In genomic region chr9:107547303-107547702, GRCh38 we compare ENCODE assay signal across 29 cellular contexts. TPM values are rescaled to one million over a fixed set of nuclear protein-coding genes. Genes with fewer than 3 reads are reported as not detected.
A peak's percentile ranks its signal among the peaks of the same experiment; 100 is the strongest.
DNase-seq lines count a peak whose midpoint lies in the region; ATAC-seq and TF ChIP-seq lines count a peak whose summit lies in the region.
"Had no signal": no experiment of that assay in that cellular context is flagged by ENCODE, and none has a peak within 500 bp of the region (broad histone marks: within the 10 kb centered on the region; RNA-seq: fewer than 3 reads in every experiment).

No MANE protein-coding gene starts in this region.

- CTCF ChIA-PET in A673 (lab: Charles Lee) (no interaction called here), RWPE1 (lab: Yijun Ruan, JAX) (no interaction called here)

- POLR2A ChIA-PET in A673 (lab: Charles Lee; ENCODE audit: low non-redundant PET) (no interaction called here), RWPE1 (lab: Yijun Ruan, JAX; ENCODE audit: low non-redundant PET) (no interaction called here)

- H3K4me1 ChIP-seq in A673 (ENCODE audit: insufficient read depth, low read length, poor library complexity, severe bottlenecking) (peaks cover 8% of the 10 kb centered on the region), lower lobe of right lung (peaks cover 21% of the 10 kb centered on the region)
- H3K4me1 ChIP-seq: parathyroid adenoma had no signal

- no peak for DNase-seq in A673 (ENCODE audit: low spot score)
- DNase-seq in COLO668 (lab: John Stamatoyannopoulos, UW; ENCODE audit: unreplicated experiment): peak; percentile 14
- no peak for DNase-seq in RWPE1 (ENCODE audit: low spot score)
- DNase-seq in lower lobe of right lung: no peak
- DNase-seq in hepatic stellate cell (ENCODE audit: low spot score): no peak
- DNase-seq in NCI-H510A treated with DMSO at 0.1 percent for 48 hours (lab: John Stamatoyannopoulos, UW): no peak
- no peak for DNase-seq in NCI-H128 (lab: John Stamatoyannopoulos, UW; ENCODE audit: unreplicated experiment)
- DNase-seq: activated CD4-positive, alpha-beta T cell treated with anti-CD3 and anti-CD28 coated beads, Interleukin-2, amount 10 ng/mL, durations not matched to agents 24 days and 14 days; activated naive CD4-positive, alpha-beta T cell; activated T-cell treated with anti-CD3 and anti-CD28 coated beads, Interleukin-2, amount 50 U/mL, for 48 hours; brain microvascular endothelial cell; CD4-positive, alpha-beta T cell; effector CD8-positive, alpha-beta T cell; glutamatergic neuron; kidney; NCI-H146; NCI-H446 treated with DMSO at 0.1 percent for 48 hours; nephron progenitor cell; right cardiac atrium; spleen; T-helper 9 cell; upper lobe of left lung; WERI-Rb-1 had no signal

- intact Hi-C loops in A673 (cut with micrococcal nuclease; ENCODE audit: unreplicated experiment) (no loop called here), lower lobe of right lung (cut with DNase I) (no loop called here)

- peak overlapping the region; percentile 67 for H3K27ac ChIP-seq in A673 (ENCODE audit: low read depth, low read length, poor library complexity, severe bottlenecking)
- peak overlapping the region; percentile 79; the same call in 1 of the 2 replicates for H3K27ac ChIP-seq in RWPE1
- peak overlapping the region; percentile 64 for H3K27ac ChIP-seq in lower lobe of right lung
- H3K27ac ChIP-seq: WERI-Rb-1 had no signal

- no peak for ATAC-seq in lower lobe of right lung
- ATAC-seq in GM19035 (IDR thresholded peaks at IDR 0.05; ENCODE audit: unreplicated experiment): no peak

- no peak for TF ChIP-seq CTCF in A673 (conservative IDR thresholded peaks at IDR 0.05; ENCODE audit: low read depth, low read length)
- no peak for TF ChIP-seq CTCF in RWPE1 (conservative IDR thresholded peaks at IDR 0.05; ENCODE audit: low read depth)
- TF ChIP-seq CTCF in lower lobe of right lung (IDR thresholded peaks at IDR 0.05): no peak

- no peaks in the 10 kb centered on the region for H3K27me3 ChIP-seq in A673 (replicated peaks; ENCODE audit: insufficient read depth, low read depth, low read length, poor library complexity)
- no peaks in the 10 kb centered on the region for H3K27me3 ChIP-seq in lower lobe of right lung (ENCODE audit: low read depth)
- H3K27me3 ChIP-seq: adrenal gland, brain microvascular endothelial cell, spleen, upper lobe of left lung had no signal

- BruUV-seq in A673 (replicated peaks; lab: Mats Ljungman, UMichigan): no TSS peak

- no peak overlapping the region for H3K4me3 ChIP-seq in A673 (ENCODE audit: low read depth, low read length, poor library complexity, severe bottlenecking)
- H3K4me3 ChIP-seq in lower lobe of right lung: no peak overlapping the region
- H3K4me3 ChIP-seq: adrenal gland, HAP-1, lung, spleen, upper lobe of left lung had no signal

- H3K36me3 ChIP-seq in A673 (ENCODE audit: insufficient read depth, low read length, poor library complexity, severe bottlenecking) (no peaks in the 10 kb centered on the region), lower lobe of right lung (no peaks in the 10 kb centered on the region)
- H3K36me3 ChIP-seq: adrenal gland, brain microvascular endothelial cell, HAP-1, spleen, upper lobe of left lung, WERI-Rb-1 had no signal

- no peaks in the 10 kb centered on the region for H3K9me3 ChIP-seq in A673 (ENCODE audit: low read depth, low read length, poor library complexity, severe bottlenecking)
- H3K9me3 ChIP-seq in lower lobe of right lung: no peaks in the 10 kb centered on the region
- H3K9me3 ChIP-seq: adrenal gland, HAP-1, spleen, upper lobe of left lung had no signal

RNA-seq across cellular contexts. Expression of gene KLF4, which starts 57.7 kb away (rescaled TPM):
- 0.28 and 0.49 TPM in 2 replicates for total RNA-seq in A673 (2021)
- total RNA-seq in lower lobe of right lung: 107 TPM
- total RNA-seq: OCI-LY7 had no signal

Comparison
In these comparisons a context has a peak if more than half of its experiments do, and no peak if none do; other contexts are left out.
1. RNA of gene KLF4, which starts 57.7 kb away (total RNA-seq): 107 TPM in lower lobe of right lung (single experiment); 0.28 to 0.49 TPM in A673; every median in the first group is over 10 times any median in the second.
2. Peak in every context shown above with its lines, with median percentiles within 50 percentile points of each other: H3K27ac ChIP-seq.